1 cellular context compared by ENCODE assay signal in the genomic region with DNA sequence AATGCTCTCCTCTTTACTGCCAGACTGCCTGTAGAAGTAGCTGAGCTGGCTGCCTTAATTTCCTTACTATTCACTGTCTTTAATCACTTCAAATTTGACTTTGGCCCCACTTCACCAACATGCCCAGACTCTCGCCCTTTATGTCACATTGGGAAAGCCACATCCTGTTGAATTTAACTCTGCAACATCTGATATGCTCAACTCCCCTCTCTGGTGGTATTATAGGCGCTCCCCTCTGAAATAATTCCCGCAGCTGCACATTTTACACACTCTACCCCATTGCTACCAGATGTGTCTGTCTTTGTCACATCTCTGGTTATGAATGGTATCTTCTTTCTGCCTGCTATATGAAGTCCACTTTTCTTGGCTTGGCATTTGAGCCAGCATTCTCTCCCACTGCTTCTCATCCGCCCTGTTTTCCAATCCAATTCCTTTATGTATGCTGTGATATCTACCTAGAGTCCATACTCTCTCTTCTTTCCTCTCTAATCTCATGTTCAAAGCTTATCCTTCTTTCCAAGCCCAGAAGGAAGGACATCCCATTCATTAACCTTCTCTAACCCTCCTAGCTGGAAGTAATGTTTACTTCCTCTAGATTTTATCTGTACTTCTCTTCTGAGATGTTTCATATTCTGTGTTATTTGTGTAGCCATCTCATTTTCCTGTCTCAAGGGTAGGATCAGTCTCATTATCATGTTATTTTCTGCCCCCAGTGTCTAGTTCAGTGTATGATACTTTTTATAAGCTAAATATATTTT.
TF ChIP-seq lines count a peak whose summit lies in the region.

No MANE protein-coding gene starts in this region.

TF ChIP-seq in SK-N-SH treated with all-trans-retinoic acid at 6 μM for 48 hours, 23 proteins besides CTCF, POLR2A, EP300 and RAD21 (continued from another document):
- TF ChIP-seq, protein P1, sequence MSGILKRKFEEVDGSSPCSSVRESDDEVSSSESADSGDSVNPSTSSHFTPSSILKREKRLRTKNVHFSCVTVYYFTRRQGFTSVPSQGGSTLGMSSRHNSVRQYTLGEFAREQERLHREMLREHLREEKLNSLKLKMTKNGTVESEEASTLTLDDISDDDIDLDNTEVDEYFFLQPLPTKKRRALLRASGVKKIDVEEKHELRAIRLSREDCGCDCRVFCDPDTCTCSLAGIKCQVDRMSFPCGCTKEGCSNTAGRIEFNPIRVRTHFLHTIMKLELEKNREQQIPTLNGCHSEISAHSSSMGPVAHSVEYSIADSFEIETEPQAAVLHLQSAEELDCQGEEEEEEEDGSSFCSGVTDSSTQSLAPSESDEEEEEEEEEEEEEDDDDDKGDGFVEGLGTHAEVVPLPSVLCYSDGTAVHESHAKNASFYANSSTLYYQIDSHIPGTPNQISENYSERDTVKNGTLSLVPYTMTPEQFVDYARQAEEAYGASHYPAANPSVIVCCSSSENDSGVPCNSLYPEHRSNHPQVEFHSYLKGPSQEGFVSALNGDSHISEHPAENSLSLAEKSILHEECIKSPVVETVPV (CRISPR knock-in tag; IDR thresholded peaks at IDR 0.05): no peak
- TF ChIP-seq OSR1 (CRISPR knock-in tag; IDR thresholded peaks at IDR 0.05) (no peak), RARB (CRISPR knock-in tag; IDR thresholded peaks at IDR 0.05) (no peak), CSDC2 (CRISPR knock-in tag; IDR thresholded peaks at IDR 0.05) (no peak)
- TF ChIP-seq, protein P2, sequence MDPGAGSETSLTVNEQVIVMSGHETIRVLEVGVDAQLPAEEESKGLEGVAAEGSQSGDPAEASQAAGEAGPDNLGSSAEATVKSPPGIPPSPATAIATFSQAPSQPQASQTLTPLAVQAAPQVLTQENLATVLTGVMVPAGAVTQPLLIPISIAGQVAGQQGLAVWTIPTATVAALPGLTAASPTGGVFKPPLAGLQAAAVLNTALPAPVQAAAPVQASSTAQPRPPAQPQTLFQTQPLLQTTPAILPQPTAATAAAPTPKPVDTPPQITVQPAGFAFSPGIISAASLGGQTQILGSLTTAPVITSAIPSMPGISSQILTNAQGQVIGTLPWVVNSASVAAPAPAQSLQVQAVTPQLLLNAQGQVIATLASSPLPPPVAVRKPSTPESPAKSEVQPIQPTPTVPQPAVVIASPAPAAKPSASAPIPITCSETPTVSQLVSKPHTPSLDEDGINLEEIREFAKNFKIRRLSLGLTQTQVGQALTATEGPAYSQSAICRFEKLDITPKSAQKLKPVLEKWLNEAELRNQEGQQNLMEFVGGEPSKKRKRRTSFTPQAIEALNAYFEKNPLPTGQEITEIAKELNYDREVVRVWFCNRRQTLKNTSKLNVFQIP (CRISPR knock-in tag; IDR thresholded peaks at IDR 0.05; ENCODE audit: borderline replicate concordance, low read depth): no peak
